8 cellular contexts compared by ENCODE assay signal in the genomic region with DNA sequence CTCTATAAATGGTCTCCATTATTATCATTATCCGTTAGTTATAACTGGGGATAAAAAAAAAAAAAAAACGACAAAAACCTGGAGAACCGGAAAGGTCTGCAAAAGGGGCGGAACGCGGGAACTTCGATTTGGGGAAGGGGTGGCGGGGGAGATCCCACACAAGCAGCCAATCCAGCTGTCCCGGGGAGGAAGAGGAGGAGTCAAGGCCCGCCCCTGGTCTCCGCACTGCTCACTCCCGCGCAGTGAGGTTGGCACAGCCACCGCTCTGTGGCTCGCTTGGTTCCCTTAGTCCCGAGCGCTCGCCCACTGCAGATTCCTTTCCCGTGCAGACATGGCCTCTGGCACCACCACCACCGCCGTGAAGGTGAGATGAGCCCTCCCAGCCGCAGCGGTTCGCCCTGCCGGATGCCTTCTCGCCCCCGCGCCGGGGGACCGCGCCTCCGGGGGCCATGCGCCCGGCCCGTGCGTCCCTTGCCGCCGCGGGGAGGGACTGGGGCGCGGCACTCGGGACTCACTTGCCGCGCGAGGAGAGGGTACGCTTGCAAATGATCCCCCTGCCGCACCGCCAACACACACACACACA. TPM values are rescaled to one million over a fixed set of nuclear protein-coding genes. Genes with fewer than 3 reads are reported as not detected.
DNase-seq lines count a peak whose midpoint lies in the region; ATAC-seq, FAIRE-seq and TF ChIP-seq lines count a peak whose summit lies in the region.

A gene (plus strand): TSS at position 219 of the 583 bp plus-strand sequence. CDS start 113 bp downstream, at position 332.

- intact Hi-C loops in naive thymus-derived CD4-positive, alpha-beta T cell (cut with micrococcal nuclease) = loop anchor here in 1 of 2 donors (1.0 to 5.0 kb wide), 7 partner anchors 13 to 1180 kb away; a partner anchor contains a TSS

- H3K4me1 Mint-ChIP-seq in naive thymus-derived CD4-positive, alpha-beta T cell = peaks cover 24 to 53% (median 40%) of the 10 kb centered on the region in 7 donors
- peaks cover 31% of the 10 kb centered on the region for H3K4me1 Mint-ChIP-seq in stimulated activated effector memory CD8-positive, alpha-beta T cell treated with anti-CD3 and anti-CD28 coated beads, Interleukin-12 subunit alpha, Interleukin-12 subunit beta, amount 100 ng/mL, for 72 hours

- peak within 1 kb of the TSS; percentile 88 for H3K27ac ChIP-seq in fibroblast of lung (ENCODE audit: insufficient read depth, low read length)
- peak within 1 kb of the TSS; percentile 69 for H3K27ac ChIP-seq in naive thymus-derived CD4-positive, alpha-beta T cell (ENCODE audit: low read depth, low read length)

- peak within 1 kb of the TSS; percentile 74 for H3K9ac ChIP-seq in fibroblast of lung (ENCODE audit: insufficient read depth, low read length)

- ATAC-seq in GM21367 (IDR thresholded peaks at IDR 0.05; ENCODE audit: unreplicated experiment) = peak; percentile 89
- ATAC-seq in naive thymus-derived CD4-positive, alpha-beta T cell = peak; percentile 88
- ATAC-seq in stimulated activated effector memory CD8-positive, alpha-beta T cell treated with anti-CD3 and anti-CD28 coated beads, Interleukin-12 subunit alpha, Interleukin-12 subunit beta, amount 100 ng/mL, for 72 hours = peak; percentile 88

- no peaks in the 10 kb centered on the region for H3K9me3 ChIP-seq in fibroblast of lung (ENCODE audit: control insufficient read depth, insufficient read depth, low read depth, low read length)
- H3K9me3 ChIP-seq in naive thymus-derived CD4-positive, alpha-beta T cell (ENCODE audit: control insufficient read depth in 2 of 3, low read length in 3 of 3) = no peaks in the 10 kb centered on the region

- H3K27me3 Mint-ChIP-seq in naive thymus-derived CD4-positive, alpha-beta T cell = peaks cover 0 to 45% (median 8%) of the 10 kb centered on the region in 5 donors

- H3K36me3 ChIP-seq in fibroblast of lung (ENCODE audit: control insufficient read depth, insufficient read depth, low read length) = no peaks in the 10 kb centered on the region
- H3K36me3 ChIP-seq in naive thymus-derived CD4-positive, alpha-beta T cell (ENCODE audit: control insufficient read depth in 2 of 3, insufficient read depth in 3 of 3, low read length in 3 of 3) = peaks cover 0 to 4% (median 0%) of the 10 kb centered on the region in 3 experiments

- H4K20me1 ChIP-seq in fibroblast of lung (ENCODE audit: control insufficient read depth, extremely low read depth, insufficient read depth, low read length) = no peaks in the 10 kb centered on the region

- H3K4me3 Mint-ChIP-seq in naive thymus-derived CD4-positive, alpha-beta T cell = peak within 1 kb of the TSS; percentile 96 to 100 (median 99)
- H3K4me3 Mint-ChIP-seq in stimulated activated effector memory CD8-positive, alpha-beta T cell treated with anti-CD3 and anti-CD28 coated beads, Interleukin-12 subunit alpha, Interleukin-12 subunit beta, amount 100 ng/mL, for 72 hours = peak within 1 kb of the TSS; percentile 99

- H3K9me3 Mint-ChIP-seq in naive thymus-derived CD4-positive, alpha-beta T cell = peaks cover 0 to 7% (median 0%) of the 10 kb centered on the region in 11 donors
- H3K9me3 Mint-ChIP-seq in stimulated activated effector memory CD8-positive, alpha-beta T cell treated with anti-CD3 and anti-CD28 coated beads, Interleukin-12 subunit alpha, Interleukin-12 subunit beta, amount 100 ng/mL, for 72 hours = no peaks in the 10 kb centered on the region

- FAIRE-seq in HTR-8/SVneo (lab: Jason Lieb, UNC) = no peak

- peak; percentile 92 for DNase-seq in COR-L47 (lab: John Stamatoyannopoulos, UW)
- peak; percentile 78 for DNase-seq in HTR-8/SVneo (ENCODE audit: insufficient read length, low spot score)
- DNase-seq in OCI-M2 (lab: John Stamatoyannopoulos, UW; ENCODE audit: unreplicated experiment) = peak; percentile 36
- peak; percentile 49 for DNase-seq in activated T-helper 1 cell treated with Interleukin-2 at 50 U/mL for 16 hours (ENCODE audit: low read depth)
- peak; percentile 96 to 97 for DNase-seq in fibroblast of lung (ENCODE audit: low read depth in 2 of 2)
- peak in 7 of 9 donors; percentile 46 to 81 (median 72) for DNase-seq in naive thymus-derived CD4-positive, alpha-beta T cell
- peak; percentile 56 to 84 for DNase-seq in stimulated activated effector memory CD8-positive, alpha-beta T cell treated with anti-CD3 and anti-CD28 coated beads, Interleukin-12 subunit alpha, Interleukin-12 subunit beta, amount 100 ng/mL, for 72 hours (ENCODE audit: low spot score in 2 of 2)

- peaks cover 54% of the 10 kb centered on the region for H3K79me2 ChIP-seq in fibroblast of lung (ENCODE audit: control insufficient read depth, insufficient read depth, low read length)

- peaks cover 0 to 5% (median 0%) of the 10 kb centered on the region in 5 donors for H3K36me3 Mint-ChIP-seq in naive thymus-derived CD4-positive, alpha-beta T cell
- H3K36me3 Mint-ChIP-seq in stimulated activated effector memory CD8-positive, alpha-beta T cell treated with anti-CD3 and anti-CD28 coated beads, Interleukin-12 subunit alpha, Interleukin-12 subunit beta, amount 100 ng/mL, for 72 hours = peaks cover 17% of the 10 kb centered on the region

- peak within 1 kb of the TSS; percentile 94 for H3K4me2 ChIP-seq in fibroblast of lung (ENCODE audit: extremely low read depth, insufficient read depth, low read length)

- H3K27me3 ChIP-seq in fibroblast of lung (ENCODE audit: control insufficient read depth, insufficient read depth, low read length) = no peaks in the 10 kb centered on the region
- H3K27me3 ChIP-seq in naive thymus-derived CD4-positive, alpha-beta T cell (ENCODE audit: control insufficient read depth in 2 of 2, insufficient read depth in 2 of 2, low read length in 2 of 2) = peaks cover 0 to 3% of the 10 kb centered on the region in 2 donors

- H3K27ac Mint-ChIP-seq in naive thymus-derived CD4-positive, alpha-beta T cell = peak within 1 kb of the TSS; percentile 92 to 99 (median 96)
- peak within 1 kb of the TSS; percentile 98 for H3K27ac Mint-ChIP-seq in stimulated activated effector memory CD8-positive, alpha-beta T cell treated with anti-CD3 and anti-CD28 coated beads, Interleukin-12 subunit alpha, Interleukin-12 subunit beta, amount 100 ng/mL, for 72 hours

- H3K4me1 ChIP-seq in fibroblast of lung (ENCODE audit: control insufficient read depth, extremely low read depth, insufficient read depth, low read length) = peaks cover 8% of the 10 kb centered on the region
- H3K4me1 ChIP-seq in naive thymus-derived CD4-positive, alpha-beta T cell (ENCODE audit: control insufficient read depth in 2 of 2, insufficient read depth in 2 of 2, low read length in 2 of 2) = peaks cover 10 to 25% of the 10 kb centered on the region in 2 donors

- TF ChIP-seq CTCF in fibroblast of lung (conservative IDR thresholded peaks at IDR 0.05 in 1 of 2, IDR thresholded peaks at IDR 0.05 in 1 of 2; ENCODE audit: low read depth in 1 of 2, low read length in 2 of 2) = no peak

- peak within 1 kb of the TSS; percentile 96 for H2AFZ ChIP-seq in fibroblast of lung (ENCODE audit: low read length)

- H3K4me3 ChIP-seq in fibroblast of lung (replicated peaks in 1 of 4; ENCODE audit: control extremely low read depth in 1 of 4, insufficient read depth in 1 of 4, low read depth in 3 of 4, low read length in 4 of 4) = peak within 1 kb of the TSS; percentile 79 to 91 (median 82)
- peak within 1 kb of the TSS; percentile 92 for H3K4me3 ChIP-seq in naive thymus-derived CD4-positive, alpha-beta T cell (ENCODE audit: low read length)

- POLR2A ChIA-PET in naive thymus-derived CD4-positive, alpha-beta T cell (lab: Charles Lee) = interaction anchor here (0.6 to 2.4 kb wide), 4 partner anchors 11 to 467 kb away, joined by 3 to 11 read pairs (median 5); a partner anchor contains a TSS

- CTCF ChIA-PET in naive thymus-derived CD4-positive, alpha-beta T cell (lab: Charles Lee) = interaction anchor here (0.6 to 1.6 kb wide), 4 partner anchors 11 to 229 kb away, joined by 4 to 5 read pairs (median 4); no protein-coding TSS in a partner anchor

RNA-seq across cellular contexts. Expression of the gene that starts here (rescaled TPM):
- total RNA-seq in fibroblast of lung = 27.6 and 28.8 TPM in 2 replicates
- polyA plus RNA-seq in fibroblast of lung = 20.0 and 31.1 TPM in 2 replicates
- 15.9 and 26.2 TPM in 2 replicates for polyA plus RNA-seq in fibroblast of lung (2012)
- 21.1 and 22.6 TPM in 2 replicates for polyA minus RNA-seq in fibroblast of lung (ENCODE audit: low replicate concordance)
- 10 to 100 TPM; 29.0 to 50.7 (median 43.2) TPM for total RNA-seq in naive thymus-derived CD4-positive, alpha-beta T cell
- polyA plus RNA-seq in naive thymus-derived CD4-positive, alpha-beta T cell = 10 to 100 TPM; 13.1 to 20.3 TPM

Comparison
In these comparisons a context has a peak if more than half of its experiments do, and no peak if none do; other contexts are left out.
1. Peak in every context shown above with its lines: DNase-seq, ATAC-seq, H3K4me3 ChIP-seq and H3K27ac ChIP-seq.
2. DNase-seq: peak in every context shown above with its lines; median percentile 96 in fibroblast of lung; 92 in COR-L47; 78 in HTR-8/SVneo; 72 in naive thymus-derived CD4-positive, alpha-beta T cell; 70 in stimulated activated effector memory CD8-positive, alpha-beta T cell treated with anti-CD3 and anti-CD28 coated beads, Interleukin-12 subunit alpha, Interleukin-12 subunit beta, amount 100 ng/mL, for 72 hours; 49 in activated T-helper 1 cell treated with Interleukin-2 at 50 U/mL for 16 hours; 36 in OCI-M2.